ENCODE assay signal across 1 cellular context in genomic region chr3:170865209-170866094, GRCh38.
A peak's percentile ranks its signal among the peaks of the same experiment; 100 is the strongest.
TF ChIP-seq lines count a peak whose summit lies in the region.

No MANE protein-coding gene starts in this region.

TF ChIP-seq in HCT116, 20 proteins besides CTCF, POLR2A, EP300 and RAD21:
- TF ChIP-seq EZH2 (IDR thresholded peaks at IDR 0.05) = no peak
- no peak for TF ChIP-seq ELF1 (IDR thresholded peaks at IDR 0.05; ENCODE audit: borderline replicate concordance, low read depth)
- TF ChIP-seq POLR2AphosphoS5 (IDR thresholded peaks at IDR 0.05; ENCODE audit: low read depth, low read length) = peak; percentile 74
- TF ChIP-seq, protein P1, sequence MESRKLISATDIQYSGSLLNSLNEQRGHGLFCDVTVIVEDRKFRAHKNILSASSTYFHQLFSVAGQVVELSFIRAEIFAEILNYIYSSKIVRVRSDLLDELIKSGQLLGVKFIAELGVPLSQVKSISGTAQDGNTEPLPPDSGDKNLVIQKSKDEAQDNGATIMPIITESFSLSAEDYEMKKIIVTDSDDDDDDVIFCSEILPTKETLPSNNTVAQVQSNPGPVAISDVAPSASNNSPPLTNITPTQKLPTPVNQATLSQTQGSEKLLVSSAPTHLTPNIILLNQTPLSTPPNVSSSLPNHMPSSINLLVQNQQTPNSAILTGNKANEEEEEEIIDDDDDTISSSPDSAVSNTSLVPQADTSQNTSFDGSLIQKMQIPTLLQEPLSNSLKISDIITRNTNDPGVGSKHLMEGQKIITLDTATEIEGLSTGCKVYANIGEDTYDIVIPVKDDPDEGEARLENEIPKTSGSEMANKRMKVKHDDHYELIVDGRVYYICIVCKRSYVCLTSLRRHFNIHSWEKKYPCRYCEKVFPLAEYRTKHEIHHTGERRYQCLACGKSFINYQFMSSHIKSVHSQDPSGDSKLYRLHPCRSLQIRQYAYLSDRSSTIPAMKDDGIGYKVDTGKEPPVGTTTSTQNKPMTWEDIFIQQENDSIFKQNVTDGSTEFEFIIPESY (IDR thresholded peaks at IDR 0.05; ENCODE audit: extremely low read depth, insufficient replicate concordance, low read length) = no peak
- no peak for TF ChIP-seq REST (IDR thresholded peaks at IDR 0.05; ENCODE audit: low read depth)
- TF ChIP-seq, protein P2, sequence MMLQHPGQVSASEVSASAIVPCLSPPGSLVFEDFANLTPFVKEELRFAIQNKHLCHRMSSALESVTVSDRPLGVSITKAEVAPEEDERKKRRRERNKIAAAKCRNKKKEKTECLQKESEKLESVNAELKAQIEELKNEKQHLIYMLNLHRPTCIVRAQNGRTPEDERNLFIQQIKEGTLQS (IDR thresholded peaks at IDR 0.05) = no peak
- TF ChIP-seq EGR1 (IDR thresholded peaks at IDR 0.05; ENCODE audit: low read depth) = no peak
- TF ChIP-seq SP1 (IDR thresholded peaks at IDR 0.05; ENCODE audit: low read depth) = 0 out of 2 replicates have a peak, but pooled peaks have one; percentile 12
- TF ChIP-seq ZFX (IDR thresholded peaks at IDR 0.05) = no peak
- peak; percentile 37 for TF ChIP-seq JUND (IDR thresholded peaks at IDR 0.05)
- TF ChIP-seq CBX3 (IDR thresholded peaks at IDR 0.05; ENCODE audit: low read depth) = 0 out of 2 replicates have a peak, but pooled peaks have one; percentile 9
- TF ChIP-seq SIN3A (IDR thresholded peaks at IDR 0.05; ENCODE audit: low read depth) = peak; percentile 21
- TF ChIP-seq, protein P3, sequence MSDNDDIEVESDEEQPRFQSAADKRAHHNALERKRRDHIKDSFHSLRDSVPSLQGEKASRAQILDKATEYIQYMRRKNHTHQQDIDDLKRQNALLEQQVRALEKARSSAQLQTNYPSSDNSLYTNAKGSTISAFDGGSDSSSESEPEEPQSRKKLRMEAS (IDR thresholded peaks at IDR 0.05) = no peak
- no peak for TF ChIP-seq CEBPB (IDR thresholded peaks at IDR 0.05; ENCODE audit: low read depth)
- TF ChIP-seq FOSL1 (IDR thresholded peaks at IDR 0.05; ENCODE audit: low read depth) = peak; percentile 11; the same call in 1 of the 2 replicates
- no peak for TF ChIP-seq EZH2phosphoT487 (IDR thresholded peaks at IDR 0.05; ENCODE audit: borderline replicate concordance)
- TF ChIP-seq TCF7L2 (IDR thresholded peaks at IDR 0.05; ENCODE audit: borderline replicate concordance, extremely low read depth, insufficient read depth, insufficient read length) = no peak
- TF ChIP-seq ZNF274 (IDR thresholded peaks at IDR 0.05; ENCODE audit: low read depth, low read length) = no peak
- TF ChIP-seq YY1 (IDR thresholded peaks at IDR 0.05; ENCODE audit: extremely low read depth, insufficient replicate concordance, low read depth, low read length) = no peak
- no peak for TF ChIP-seq SRF (IDR thresholded peaks at IDR 0.05; ENCODE audit: low read depth)
